13 cellular contexts compared by ENCODE assay signal in genomic region chr5:86679949-86680348, GRCh38.
"Had no signal": no experiment of that assay in that cellular context is flagged by ENCODE, and none has a peak within 500 bp of the region (broad histone marks: within the 10 kb centered on the region; RNA-seq: fewer than 3 reads in every experiment).

No MANE protein-coding gene starts in this region.

- H3K4me1 ChIP-seq: gastrocnemius medialis, prostate gland had no signal

- H3K27ac ChIP-seq: epithelial cell of prostate, gastrocnemius medialis, hepatocyte, prostate gland, VCaP had no signal

- H3K9me3 Mint-ChIP-seq: activated naive CD8-positive, alpha-beta T cell treated with anti-CD3 and anti-CD28 coated beads, Interleukin-2, amount 10 ng/mL, durations not matched to agents 7 days and 5 days; naive thymus-derived CD8-positive, alpha-beta T cell had no signal

- H3K4me3 ChIP-seq: gastrocnemius medialis, hepatocyte, mucosa of descending colon, prostate gland had no signal

- H2AFZ ChIP-seq: hepatocyte had no signal

- DNase-seq: activated CD8-positive, alpha-beta memory T cell treated with anti-CD3 and anti-CD28 coated beads, Interleukin-2, amount 50 U/mL, for 48 hours; activated CD8-positive, alpha-beta T cell treated with anti-CD3 and anti-CD28 coated beads, Interleukin-2, amount 10 ng/mL, durations not matched to agents 7 days and 5 days; activated naive CD8-positive, alpha-beta T cell treated with anti-CD3 and anti-CD28 coated beads, Interleukin-2, amount 10 ng/mL, durations not matched to agents 7 days and 5 days; cortex of kidney; effector CD8-positive, alpha-beta T cell; gastrocnemius medialis; stimulated activated CD4-positive, alpha-beta T cell treated with anti-CD3 and anti-CD28 coated beads, Interleukin-15, amount 100 ng/mL, for 24 hours had no signal

- H3K27ac Mint-ChIP-seq: activated CD8-positive, alpha-beta T cell treated with anti-CD3 and anti-CD28 coated beads, Interleukin-2, amount 10 ng/mL, durations not matched to agents 7 days and 5 days; activated naive CD8-positive, alpha-beta T cell treated with anti-CD3 and anti-CD28 coated beads, Interleukin-2, amount 10 ng/mL, durations not matched to agents 7 days and 5 days; naive thymus-derived CD8-positive, alpha-beta T cell had no signal

- H3K27me3 ChIP-seq: gastrocnemius medialis, hepatocyte had no signal

- H3K4me2 ChIP-seq: hepatocyte had no signal

- H3K36me3 ChIP-seq: gastrocnemius medialis, prostate gland had no signal

- H3K4me1 Mint-ChIP-seq: activated naive CD8-positive, alpha-beta T cell treated with anti-CD3 and anti-CD28 coated beads, Interleukin-2, amount 10 ng/mL, durations not matched to agents 7 days and 5 days; naive thymus-derived CD8-positive, alpha-beta T cell had no signal

- H3K4me3 Mint-ChIP-seq: activated CD8-positive, alpha-beta T cell treated with anti-CD3 and anti-CD28 coated beads, Interleukin-2, amount 10 ng/mL, durations not matched to agents 7 days and 5 days; activated naive CD8-positive, alpha-beta T cell treated with anti-CD3 and anti-CD28 coated beads, Interleukin-2, amount 10 ng/mL, durations not matched to agents 7 days and 5 days; naive thymus-derived CD8-positive, alpha-beta T cell had no signal

- H3K9me3 ChIP-seq: gastrocnemius medialis, mucosa of descending colon, prostate gland had no signal

- ATAC-seq: naive thymus-derived CD8-positive, alpha-beta T cell had no signal
